Comparison of ENCODE assay signal across 24 cellular contexts in genomic region chr1:22290611-22291010, GRCh38.
DNase-seq lines count a peak whose midpoint lies in the region; ATAC-seq lines count a peak whose summit lies in the region.
"Had no signal": no experiment of that assay in that cellular context is flagged by ENCODE, and none has a peak within 500 bp of the region (broad histone marks: within the 10 kb centered on the region; RNA-seq: fewer than 3 reads in every experiment).

No MANE protein-coding gene starts in this region.

- H3K36me3 ChIP-seq in MG63, result no peaks in the 10 kb centered on the region
- H3K36me3 ChIP-seq: HAP-1 had no signal

- H3K27me3 ChIP-seq in MG63, result no peaks in the 10 kb centered on the region

- intact Hi-C loops in sciatic nerve (cut with DNase I), result no loop called here

- peaks cover 24% of the 10 kb centered on the region for H3K27me3 Mint-ChIP-seq in activated CD8-positive, alpha-beta memory T cell treated with anti-CD3 and anti-CD28 coated beads, Interleukin-2, amount 10 ng/mL, durations not matched to agents 7 days and 5 days

- DNase-seq in activated CD8-positive, alpha-beta memory T cell treated with anti-CD3 and anti-CD28 coated beads, Interleukin-2, amount 10 ng/mL, durations not matched to agents 7 days and 5 days, result peak; percentile 14
- no peak for DNase-seq in activated CD8-positive, alpha-beta memory T cell treated with anti-CD3 and anti-CD28 coated beads, Interleukin-2, amount 50 U/mL, for 4 hours
- DNase-seq in left lobe of liver (ENCODE audit: low spot score) (peak; percentile 10), sciatic nerve (ENCODE audit: low spot score) (peak; percentile 17), MG63 (no peak)
- no peak for DNase-seq in activated CD4-positive, alpha-beta T cell treated with anti-CD3 and anti-CD28 coated beads, Interleukin-2, amount 50 U/mL, for 1 hour
- DNase-seq in stimulated activated CD4-positive, alpha-beta T cell treated with anti-CD3 and anti-CD28 coated beads, Interleukin-4, amount 100 ng/mL, for 24 hours, result no peak
- DNase-seq: 8988T; ACHN; Calu3; DMS79 treated with DMSO at 0.1 percent for 48 hours; GF-D8; HFFc6; Kasumi-1; NCI-H2029; NCI-H446; NCI-H524 treated with DMSO at 0.1 percent for 48 hours; NCI-H82; NK-92 treated with Interleukin-12 subunit alpha and Interleukin-12 subunit beta, amount 100 ng/mL, for 24 hours; PC-9 had no signal

- H3K4me1 Mint-ChIP-seq in activated CD8-positive, alpha-beta memory T cell treated with anti-CD3 and anti-CD28 coated beads, Interleukin-2, amount 10 ng/mL, durations not matched to agents 7 days and 5 days, result no peaks in the 10 kb centered on the region

- CTCF ChIA-PET in activated CD8-positive, alpha-beta memory T cell treated with anti-CD3 and anti-CD28 coated beads, Interleukin-2, amount 10 ng/mL, durations not matched to agents 7 days and 5 days (lab: Charles Lee), result no interaction called here

- no peaks in the 10 kb centered on the region for H3K9me3 ChIP-seq in MG63
- H3K9me3 ChIP-seq: HAP-1 had no signal

- no peaks in the 10 kb centered on the region for H3K9me3 Mint-ChIP-seq in activated CD8-positive, alpha-beta memory T cell treated with anti-CD3 and anti-CD28 coated beads, Interleukin-2, amount 10 ng/mL, durations not matched to agents 7 days and 5 days (ENCODE audit: low read depth)
- H3K9me3 Mint-ChIP-seq: GM23338, HFFc6 had no signal

- H3K4me3 ChIP-seq in MG63, result no peak overlapping the region
- H3K4me3 ChIP-seq: GM23338, HAP-1, K562, PC-9 had no signal

- no peak overlapping the region for H3K4me3 Mint-ChIP-seq in activated CD8-positive, alpha-beta memory T cell treated with anti-CD3 and anti-CD28 coated beads, Interleukin-2, amount 10 ng/mL, durations not matched to agents 7 days and 5 days
- H3K4me3 Mint-ChIP-seq: GM23338, HFFc6 had no signal

- no peak overlapping the region for H3K27ac Mint-ChIP-seq in activated CD8-positive, alpha-beta memory T cell treated with anti-CD3 and anti-CD28 coated beads, Interleukin-2, amount 10 ng/mL, durations not matched to agents 7 days and 5 days
- H3K27ac Mint-ChIP-seq: GM23338, HFFc6 had no signal

- H3K36me3 Mint-ChIP-seq in activated CD8-positive, alpha-beta memory T cell treated with anti-CD3 and anti-CD28 coated beads, Interleukin-2, amount 10 ng/mL, durations not matched to agents 7 days and 5 days, result no peaks in the 10 kb centered on the region

- no peak for ATAC-seq in activated CD8-positive, alpha-beta memory T cell treated with anti-CD3 and anti-CD28 coated beads, Interleukin-2, amount 10 ng/mL, durations not matched to agents 7 days and 5 days
- ATAC-seq in left lobe of liver (no peak), sciatic nerve (no peak)
- ATAC-seq: GM23338, K562, Right ventricle myocardium inferior had no signal

Comparison
In these comparisons a context has a peak if more than half of its experiments do, and no peak if none do; other contexts are left out.
1. DNase-seq: peak in activated CD8-positive, alpha-beta memory T cell treated with anti-CD3 and anti-CD28 coated beads, Interleukin-2, amount 10 ng/mL, durations not matched to agents 7 days and 5 days (single experiment), left lobe of liver (single experiment) and sciatic nerve (single experiment); none in activated CD8-positive, alpha-beta memory T cell treated with anti-CD3 and anti-CD28 coated beads, Interleukin-2, amount 50 U/mL, for 4 hours (single experiment), MG63 (single experiment), activated CD4-positive, alpha-beta T cell treated with anti-CD3 and anti-CD28 coated beads, Interleukin-2, amount 50 U/mL, for 1 hour (single experiment) and stimulated activated CD4-positive, alpha-beta T cell treated with anti-CD3 and anti-CD28 coated beads, Interleukin-4, amount 100 ng/mL, for 24 hours (single experiment).